ENCODE assay signal across 23 cellular contexts in the genomic region with DNA sequence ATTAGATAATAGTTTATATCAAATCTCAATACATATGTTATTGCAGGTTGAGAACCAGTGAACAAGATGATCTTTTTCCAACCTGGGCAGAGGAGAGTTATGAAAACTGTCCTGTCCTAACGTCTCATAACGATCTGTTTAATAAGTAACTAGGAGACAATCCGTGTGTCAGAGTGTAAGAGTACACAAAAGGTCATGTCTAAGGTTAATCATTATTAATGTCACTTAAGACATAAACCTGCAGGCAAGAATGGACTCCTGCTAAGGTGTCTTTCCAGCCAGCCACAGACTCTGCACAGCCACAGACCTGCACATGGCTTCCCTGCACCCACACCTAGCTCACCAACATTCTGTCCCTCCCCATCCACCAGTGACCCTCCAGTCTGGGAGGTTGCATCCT. TPM values are rescaled to one million over a fixed set of nuclear protein-coding genes. Genes with fewer than 3 reads are reported as not detected.
DNase-seq lines count a peak whose midpoint lies in the region; ATAC-seq, FAIRE-seq and TF ChIP-seq lines count a peak whose summit lies in the region.
"Had no signal": no experiment of that assay in that cellular context is flagged by ENCODE, and none has a peak within 500 bp of the region (broad histone marks: within the 10 kb centered on the region; RNA-seq: fewer than 3 reads in every experiment).

No MANE protein-coding gene starts in this region.

- H3K36me3 Mint-ChIP-seq in CD4-positive, alpha-beta memory T cell = peaks cover 0 to 13% of the 10 kb centered on the region in 2 donors

- H3K36me3 ChIP-seq in liver (ENCODE audit: control insufficient read depth in 4 of 4, insufficient read depth in 3 of 4, low read depth in 1 of 4, low read length in 3 of 4) (no peaks in the 10 kb centered on the region), aorta (ENCODE audit: control insufficient read depth in 1 of 2, insufficient read depth in 2 of 2, low read length in 1 of 2) (no peaks in the 10 kb centered on the region)
- no peaks in the 10 kb centered on the region for H3K36me3 ChIP-seq in CD4-positive, alpha-beta memory T cell (ENCODE audit: insufficient read depth, low read length)

- H3K27me3 ChIP-seq in liver (ENCODE audit: control insufficient read depth in 4 of 4, insufficient read depth in 4 of 4, low read length in 3 of 4) = no peaks in the 10 kb centered on the region
- peaks cover 0 to 2% of the 10 kb centered on the region in 2 donors for H3K27me3 ChIP-seq in aorta (ENCODE audit: control insufficient read depth in 1 of 2, insufficient read depth in 2 of 2, low read length in 1 of 2)
- no peaks in the 10 kb centered on the region for H3K27me3 ChIP-seq in CD4-positive, alpha-beta memory T cell (ENCODE audit: insufficient read depth, low read length)

- no peaks in the 10 kb centered on the region for H3K9me3 ChIP-seq in A549
- no peaks in the 10 kb centered on the region for H3K9me3 ChIP-seq in liver (ENCODE audit: control insufficient read depth in 4 of 4, low read length in 3 of 4)
- no peaks in the 10 kb centered on the region for H3K9me3 ChIP-seq in aorta (ENCODE audit: control insufficient read depth, low read length)
- H3K9me3 ChIP-seq in CD4-positive, alpha-beta memory T cell (ENCODE audit: control insufficient read depth in 1 of 2, low read length in 2 of 2) = no peaks in the 10 kb centered on the region

- POLR2A ChIA-PET in A549 (lab: Yijun Ruan, JAX) = no interaction called here
- POLR2A ChIA-PET in CD4-positive, alpha-beta memory T cell (lab: Charles Lee; ENCODE audit: partially characterized antibody) = no interaction called here

- no peak for TF ChIP-seq POLR2A in A549 (IDR thresholded peaks at IDR 0.05; ENCODE audit: low read length)

- peak overlapping the region; percentile 47 for H3K4me2 ChIP-seq in A549
- H3K4me2 ChIP-seq: PC-9 had no signal

- no peak overlapping the region for H3K4me3 ChIP-seq in A549
- H3K4me3 ChIP-seq in liver (ENCODE audit: low read depth in 1 of 3, low read length in 3 of 3) = no peak overlapping the region
- H3K4me3 ChIP-seq in aorta (ENCODE audit: low read length in 2 of 2) = no peak overlapping the region
- H3K4me3 ChIP-seq in CD4-positive, alpha-beta memory T cell (ENCODE audit: low read length in 2 of 2) = no peak overlapping the region
- H3K4me3 ChIP-seq: PC-9 had no signal

- peaks cover 7 to 8% of the 10 kb centered on the region in 2 donors for H3K27me3 Mint-ChIP-seq in CD4-positive, alpha-beta memory T cell

- H3K9me3 Mint-ChIP-seq in CD4-positive, alpha-beta memory T cell = peaks cover 0 to 2% (median 0%) of the 10 kb centered on the region in 8 donors
- H3K9me3 Mint-ChIP-seq: HFFc6 had no signal

- H3K4me1 ChIP-seq in A549 (peaks cover 11% of the 10 kb centered on the region), liver (ENCODE audit: control insufficient read depth in 4 of 4, insufficient read depth in 4 of 4, low read length in 3 of 4) (peaks cover 6 to 26% (median 23%) of the 10 kb centered on the region in 4 donors), aorta (ENCODE audit: control insufficient read depth in 1 of 2, insufficient read depth in 2 of 2, low read length in 2 of 2) (no peaks in the 10 kb centered on the region)
- no peaks in the 10 kb centered on the region for H3K4me1 ChIP-seq in CD4-positive, alpha-beta memory T cell (ENCODE audit: insufficient read depth, low read length)

- peak; percentile 18 to 28 for DNase-seq in A549 (ENCODE audit: low read depth in 1 of 2, low spot score in 1 of 2)
- DNase-seq in HuH-7 (ENCODE audit: low spot score) = peak; percentile 65
- no peak for DNase-seq in aorta
- DNase-seq in D341Med (ENCODE audit: low spot score) = no peak
- no peak for DNase-seq in CD4-positive, alpha-beta memory T cell
- DNase-seq: CD4-positive, alpha-beta T cell; DMS79 treated with DMSO at 0.1 percent for 48 hours; H7; HFFc6; KG1; NCI-H1048; NCI-H1436; NCI-H1930; NCI-H345; NCI-H524 treated with DMSO at 0.1 percent for 48 hours; PC-9 had no signal

- FAIRE-seq in A549 (lab: Jason Lieb, UNC) (no peak), islet of Langerhans (lab: Jason Lieb, UNC) (peak; percentile 71)
- FAIRE-seq: D721Med had no signal

- 3% methylated on average over 3 of the region's 3 CpGs for WGBS in A549 (ENCODE audit: missing lambda C conversion rate)
- WGBS in liver = 24% methylated on average over 3 of the region's 3 CpGs
- 69 to 80% methylated on average over 3 of the region's 3 CpGs for WGBS in aorta, 2 donors

- CTCF ChIA-PET in A549 (lab: Yijun Ruan, JAX) = interaction anchor here (0.9 kb wide), 1 partner anchor 21 kb away, joined by 3 read pairs; no protein-coding TSS in a partner anchor
- CTCF ChIA-PET in CD4-positive, alpha-beta memory T cell (lab: Charles Lee; ENCODE audit: partially characterized antibody) = no interaction called here

- TF ChIP-seq CTCF in A549 (IDR thresholded peaks at IDR 0.05) (no peak), liver (IDR thresholded peaks at IDR 0.05; ENCODE audit: low read depth, low read length, missing input control) (no peak)

- TF ChIP-seq RAD21 in A549 (conservative IDR thresholded peaks at IDR 0.05 in 1 of 2, IDR thresholded peaks at IDR 0.05 in 1 of 2) (no peak), liver (IDR thresholded peaks at IDR 0.05) (no peak)

- TF ChIP-seq EP300 in A549 (IDR thresholded peaks at IDR 0.05) = no peak

- no peaks in the 10 kb centered on the region for H3K4me1 Mint-ChIP-seq in CD4-positive, alpha-beta memory T cell

- H3K27ac ChIP-seq in A549 = no peak overlapping the region
- H3K27ac ChIP-seq in liver (ENCODE audit: low read depth in 1 of 2, low read length in 2 of 2) = no peak overlapping the region
- H3K27ac ChIP-seq in aorta (ENCODE audit: low read depth in 1 of 2, low read length in 2 of 2) = no peak overlapping the region
- H3K27ac ChIP-seq in CD4-positive, alpha-beta memory T cell (ENCODE audit: low read depth, low read length) = no peak overlapping the region
- H3K27ac ChIP-seq: PC-9 had no signal

- intact Hi-C loops in aorta (cut with DNase I) = loop anchor here in 1 of 2 donors (10.0 kb wide), 1 partner anchor 60 kb away; no protein-coding TSS in a partner anchor
- intact Hi-C loops in CD4-positive, alpha-beta memory T cell (cut with micrococcal nuclease) = no loop called here

- ATAC-seq in A549 = peak; percentile 19 to 42; a peak in 2 of 6 replicates
- no peak for ATAC-seq in aorta (ENCODE audit: low FRiP score)
- no peak for ATAC-seq in HG03521 (IDR thresholded peaks at IDR 0.05; ENCODE audit: unreplicated experiment)

- H3K9ac ChIP-seq in liver (ENCODE audit: low read depth in 1 of 2, low read length in 2 of 2) = no peak overlapping the region

- no peak overlapping the region for H3K4me3 Mint-ChIP-seq in CD4-positive, alpha-beta memory T cell
- H3K4me3 Mint-ChIP-seq: CD4-positive, alpha-beta T cell; HFFc6 had no signal

- H3K27ac Mint-ChIP-seq in CD4-positive, alpha-beta memory T cell = no peak overlapping the region
- H3K27ac Mint-ChIP-seq: CD4-positive, alpha-beta T cell; HFFc6 had no signal

TF ChIP-seq in A549, 52 proteins besides CTCF, POLR2A, EP300 and RAD21 (continues in another document):
- TF ChIP-seq RARB (CRISPR knock-in tag; IDR thresholded peaks at IDR 0.05) = no peak
- no peak for TF ChIP-seq RFX5 (IDR thresholded peaks at IDR 0.05)
- TF ChIP-seq TP53 (CRISPR knock-in tag; IDR thresholded peaks at IDR 0.05) = no peak

TF ChIP-seq in liver, 16 proteins besides CTCF, POLR2A, EP300 and RAD21:
- TF ChIP-seq RXRA (IDR thresholded peaks at IDR 0.05) = peak; percentile 56 to 64
- TF ChIP-seq NR2F2 (IDR thresholded peaks at IDR 0.05) = peak; percentile 45
- TF ChIP-seq HNF4A (conservative IDR thresholded peaks at IDR 0.05) = peak; percentile 67 to 71
- peak in 1 of 2 donors; percentile 14 for TF ChIP-seq JUND (IDR thresholded peaks at IDR 0.05)
- TF ChIP-seq, protein P1, sequence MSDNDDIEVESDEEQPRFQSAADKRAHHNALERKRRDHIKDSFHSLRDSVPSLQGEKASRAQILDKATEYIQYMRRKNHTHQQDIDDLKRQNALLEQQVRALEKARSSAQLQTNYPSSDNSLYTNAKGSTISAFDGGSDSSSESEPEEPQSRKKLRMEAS (IDR thresholded peaks at IDR 0.05) = no peak
- TF ChIP-seq SP1 (IDR thresholded peaks at IDR 0.05) = peak; percentile 22

RNA-seq across cellular contexts. Expression of a gene that starts 10.1 kb away (rescaled TPM):
- polyA plus RNA-seq in A549 (2011; rRNA removed) = not detected in 2 replicates
- polyA plus RNA-seq in A549 (2012; cell fraction: cytosol; rRNA removed) = not detected in 2 replicates
- not detected in 2 replicates for polyA plus RNA-seq in A549 (2012; cell fraction: nucleus; rRNA removed)
- not detected in 3 replicates for polyA plus RNA-seq in A549 (2017; fragmentation: RNase III; extraction: RNeasy Plus Mini Kit Qiagen cat#74134 plus additional on column Dnase treatment)
- not detected in 2 replicates for polyA minus RNA-seq in A549 (2011; rRNA and poly(A)+ RNA removed)
- under 1 TPM; 0.28 to 0.75 TPM for total RNA-seq in liver
- polyA plus RNA-seq in liver = under 1 TPM; 0.03 to 0.10 TPM
- total RNA-seq in aorta = 1 to 10 TPM; 2.2 to 2.9 TPM
- polyA plus RNA-seq in aorta = under 1 TPM; 0.10 to 0.88 TPM
- not detected for total RNA-seq in CD4-positive, alpha-beta memory T cell
- not detected for polyA plus RNA-seq in CD4-positive, alpha-beta memory T cell
- total RNA-seq: A172; CD4-positive, alpha-beta T cell; H7; HFFc6; M059J; PC-9 had no signal
- polyA plus RNA-seq: BJ had no signal

RNA-seq across cellular contexts. Expression of a gene that starts 40.2 kb away (rescaled TPM):
- polyA plus RNA-seq in A549 (2011; rRNA removed) (0.19 and 0.32 TPM in 2 replicates), A549 (2017; fragmentation: RNase III; extraction: RNeasy Plus Mini Kit Qiagen cat#74134 plus additional on column Dnase treatment) (0.17 to 0.30 TPM (median 0.25 TPM) in 3 replicates), liver (under 1 TPM in 1 of 2 donors, not detected in 1; 0.07 TPM), aorta (not detected)
- polyA plus RNA-seq in A549 (2012; cell fraction: cytosol; rRNA removed) = 0.09 and 0.12 TPM in 2 replicates
- polyA plus RNA-seq in A549 (2012; cell fraction: nucleus; rRNA removed) = 0.25 and 0.43 TPM in 2 replicates
- polyA minus RNA-seq in A549 (2011; rRNA and poly(A)+ RNA removed) = not detected in 2 replicates
- total RNA-seq in liver (under 1 TPM; under 0.01 to 0.98 TPM), aorta (not detected)
- total RNA-seq in CD4-positive, alpha-beta memory T cell = under 1 TPM; 0.61 to 0.81 TPM
- 1 to 10 TPM; 3.6 to 4.7 TPM for polyA plus RNA-seq in CD4-positive, alpha-beta memory T cell
- total RNA-seq: A172, HFFc6, M059J, PC-9 had no signal
- polyA plus RNA-seq: BJ had no signal

Comparison
In these comparisons a context has a peak if more than half of its experiments do, and no peak if none do; other contexts are left out.
1. ATAC-seq: peak in A549 (2 of 2); none in aorta (single experiment) and HG03521 (single experiment).
2. DNase-seq: peak in A549 (2 of 2) and HuH-7 (single experiment); none in aorta (0 of 2), D341Med (single experiment) and CD4-positive, alpha-beta memory T cell (0 of 5).